6 cellular contexts compared by ENCODE assay signal in genomic region chr5:58150936-58151335, GRCh38.
"Had no signal": no experiment of that assay in that cellular context is flagged by ENCODE, and none has a peak within 500 bp of the region (broad histone marks: within the 10 kb centered on the region; RNA-seq: fewer than 3 reads in every experiment).

No MANE protein-coding gene starts in this region.

- H3K36me3 Mint-ChIP-seq: IgD-negative memory B cell had no signal

- DNase-seq: GM23248, H9, HCEC 1CT had no signal

- H3K4me3 ChIP-seq: GM23248 had no signal

- H3K27ac ChIP-seq: GM23248, HL-60 had no signal

- ATAC-seq: HepG2 had no signal

- H3K4me3 Mint-ChIP-seq: H9 had no signal

- H2AFZ ChIP-seq: GM23248 had no signal

- H3K9ac ChIP-seq: GM23248 had no signal

- H3K27ac Mint-ChIP-seq: IgD-negative memory B cell had no signal
